In genomic region chr2:72089537-72089936, GRCh38 we compare ENCODE assay signal across 24 cellular contexts. TPM values are rescaled to one million over a fixed set of nuclear protein-coding genes. Genes with fewer than 3 reads are reported as not detected.
A peak's percentile ranks its signal among the peaks of the same experiment; 100 is the strongest.
DNase-seq lines count a peak whose midpoint lies in the region; ATAC-seq, FAIRE-seq and TF ChIP-seq lines count a peak whose summit lies in the region.
"Had no signal": no experiment of that assay in that cellular context is flagged by ENCODE, and none has a peak within 500 bp of the region (broad histone marks: within the 10 kb centered on the region; RNA-seq: fewer than 3 reads in every experiment).

No MANE protein-coding gene starts in this region.

- H3K4me1 ChIP-seq in GM23338 (ENCODE audit: insufficient read depth) (no peaks in the 10 kb centered on the region), K562 (replicated peaks in 1 of 2; ENCODE audit: control insufficient read depth in 2 of 2, insufficient read depth in 2 of 2, low read length in 2 of 2) (no peaks in the 10 kb centered on the region; a peak in 3 of 5 replicates), mesenchymal stem cell (ENCODE audit: control insufficient read depth, insufficient read depth, low read depth, low read length) (peaks cover 5% of the 10 kb centered on the region)
- H3K4me1 ChIP-seq: BE2C had no signal

- H3K79me1 ChIP-seq in mesenchymal stem cell (replicated peaks; ENCODE audit: low read length, poor library complexity, severe bottlenecking): no peaks in the 10 kb centered on the region

- ATAC-seq in GM23338: no peak
- no peak for ATAC-seq in K562

- no peak overlapping the region for H3K4ac ChIP-seq in mesenchymal stem cell (ENCODE audit: low read depth in 1 of 2, low read length in 2 of 2)

- H3K9ac ChIP-seq in K562 (ENCODE audit: insufficient read depth in 1 of 2, low read depth in 2 of 2, low read length in 2 of 2) (no peak overlapping the region), mesenchymal stem cell (ENCODE audit: low read length) (no peak overlapping the region)
- H3K9ac ChIP-seq: GM23248 had no signal

- CTCF ChIA-PET in K562 (lab: Yijun Ruan, JAX; ENCODE audit: low intra/inter-chr PET ratio): interaction anchor here (0.6 kb wide), 1 partner anchor 721 kb away, joined by 3 read pairs; no protein-coding TSS in a partner anchor

- TF ChIP-seq POLR2A in K562 (conservative IDR thresholded peaks at IDR 0.05): no peak

- DNase-seq in DMS114 treated with DMSO at 0.1 percent for 48 hours (lab: John Stamatoyannopoulos, UW; ENCODE audit: unreplicated experiment) (peak; percentile 39), GM23338 (ENCODE audit: low spot score) (no peak), K562 (ENCODE audit: extremely low read depth in 1 of 4, low spot score in 3 of 4) (no peak), posterior vena cava (ENCODE audit: low spot score) (peak; percentile 15), NCI-H524 treated with DMSO at 0.1 percent for 48 hours (lab: John Stamatoyannopoulos, UW) (no peak), DMS53 (lab: John Stamatoyannopoulos, UW) (no peak), NCI-H1048 (lab: John Stamatoyannopoulos, UW) (no peak), mesenchymal stem cell (no peak)
- DNase-seq: ACHN; BE2C; C1 segment of cervical spinal cord; CD4-positive, CD25-positive, alpha-beta regulatory T cell; CD8-positive, alpha-beta memory T cell; COR-L47; DMS 273 treated with DMSO at 0.1 percent for 48 hours; DMS79; GDM1; GM23248; HCEC 1CT had no signal

- H3K36me3 ChIP-seq in GM23338 (ENCODE audit: insufficient read depth) (no peaks in the 10 kb centered on the region; the same call in 1 of the 2 replicates), K562 (ENCODE audit: control insufficient read depth, insufficient read depth, low read length) (no peaks in the 10 kb centered on the region), mesenchymal stem cell (ENCODE audit: control insufficient read depth in 1 of 2, insufficient read depth in 2 of 2, low read depth in 1 of 2, low read length in 2 of 2) (no peaks in the 10 kb centered on the region)
- H3K36me3 ChIP-seq: BE2C had no signal

- BruUV-seq in K562 (replicated peaks; lab: Mats Ljungman, UMichigan): no TSS peak

- no peak overlapping the region for H2AK5ac ChIP-seq in mesenchymal stem cell (ENCODE audit: low read length, severe bottlenecking)

- intact Hi-C loops in K562 (cut with micrococcal nuclease) (no loop called here), posterior vena cava (cut with DNase I) (no loop called here)

- no peak overlapping the region for H4K8ac ChIP-seq in mesenchymal stem cell (ENCODE audit: low read length)

- FAIRE-seq in K562 (lab: Jason Lieb, UNC): no peak
- FAIRE-seq: A204.1, GM12892, GM18507, H54 had no signal

- H3K14ac ChIP-seq in mesenchymal stem cell (ENCODE audit: low read length in 2 of 2): no peak overlapping the region

- no peaks in the 10 kb centered on the region for H3K27me3 ChIP-seq in GM23338 (ENCODE audit: insufficient read depth)
- H3K27me3 ChIP-seq in K562 (ENCODE audit: control insufficient read depth in 2 of 2, insufficient read depth in 2 of 2, low read length in 2 of 2): peaks cover 0 to 17% of the 10 kb centered on the region in 2 experiments; a peak in 4 of 5 replicates
- peaks cover 4 to 28% of the 10 kb centered on the region in 2 experiments for H3K27me3 ChIP-seq in mesenchymal stem cell (ENCODE audit: control insufficient read depth in 1 of 2, insufficient read depth in 1 of 2, low read length in 2 of 2)
- H3K27me3 ChIP-seq: BE2C had no signal

- no peak overlapping the region for H2BK5ac ChIP-seq in mesenchymal stem cell (ENCODE audit: low read depth, low read length, poor library complexity, severe bottlenecking)

- 0 out of 2 replicates have a peak overlapping the region, but pooled peaks have one; percentile 7 for H2AFZ ChIP-seq in GM23338
- peak overlapping the region; percentile 58; the same call in 1 of the 2 replicates for H2AFZ ChIP-seq in K562 (ENCODE audit: low read depth, low read length)
- no peak overlapping the region for H2AFZ ChIP-seq in mesenchymal stem cell (ENCODE audit: low read depth, low read length)
- H2AFZ ChIP-seq: GM23248 had no signal

- H3K4me3 Mint-ChIP-seq in GM23338: no peak overlapping the region
- H3K4me3 Mint-ChIP-seq: CD4-positive, CD25-positive, alpha-beta regulatory T cell; CD8-positive, alpha-beta memory T cell had no signal

- no peak overlapping the region for H3K18ac ChIP-seq in mesenchymal stem cell (ENCODE audit: low read depth in 1 of 2, low read length in 2 of 2)

- no peaks in the 10 kb centered on the region for H3F3A ChIP-seq in GM23338 (replicated peaks; ENCODE audit: low read depth)

- no peak overlapping the region for H3K27ac Mint-ChIP-seq in GM23338
- H3K27ac Mint-ChIP-seq: CD4-positive, CD25-positive, alpha-beta regulatory T cell; CD8-positive, alpha-beta memory T cell had no signal

- POLR2A ChIA-PET in K562 (lab: Yijun Ruan, JAX): no interaction called here

- peaks cover 7% of the 10 kb centered on the region for H3K4me1 Mint-ChIP-seq in GM23338
- H3K4me1 Mint-ChIP-seq: CD4-positive, CD25-positive, alpha-beta regulatory T cell; CD8-positive, alpha-beta memory T cell had no signal

- peaks cover 7% of the 10 kb centered on the region; the same call in 1 of the 3 replicates for H3K9me3 Mint-ChIP-seq in GM23338

- H3K9me2 ChIP-seq in GM23338 (ENCODE audit: insufficient read depth): 0 out of 2 replicates have a peak, but pooled peaks cover 2% of the 10 kb centered on the region

- no peak overlapping the region for H3K4me2 ChIP-seq in GM23338
- H3K4me2 ChIP-seq in K562 (ENCODE audit: insufficient read depth, low read length): peak overlapping the region; percentile 24; the same call in 1 of the 2 replicates
- H3K4me2 ChIP-seq in mesenchymal stem cell (ENCODE audit: low read length, poor library complexity, severe bottlenecking): no peak overlapping the region

- no peaks in the 10 kb centered on the region; the same call in 2 of the 3 replicates for H3K36me3 Mint-ChIP-seq in GM23338 (ENCODE audit: low read depth)
- H3K36me3 Mint-ChIP-seq: CD4-positive, CD25-positive, alpha-beta regulatory T cell; CD8-positive, alpha-beta memory T cell had no signal

- TF ChIP-seq CTCF in GM23338 (conservative IDR thresholded peaks at IDR 0.05; ENCODE audit: low read depth in 2 of 2) (no peak), K562 (IDR thresholded peaks at IDR 0.05 in 2 of 3, conservative IDR thresholded peaks at IDR 0.05 in 1 of 3; ENCODE audit: insufficient read depth in 2 of 3, low read depth in 1 of 3, low read length in 3 of 3) (no peak)

- H2BK12ac ChIP-seq in mesenchymal stem cell (ENCODE audit: low read length in 2 of 2): no peak overlapping the region

- H3K9me3 ChIP-seq in K562 (replicated peaks; ENCODE audit: control insufficient read depth, insufficient read depth, low read depth, low read length) (no peaks in the 10 kb centered on the region), mesenchymal stem cell (ENCODE audit: control insufficient read depth, low read length) (peaks cover 4% of the 10 kb centered on the region)
- H3K9me3 ChIP-seq: BE2C had no signal

- peaks cover 5% of the 10 kb centered on the region for H3K27me3 Mint-ChIP-seq in GM23338 (ENCODE audit: insufficient read depth, low read depth, poor library complexity)
- H3K27me3 Mint-ChIP-seq: CD4-positive, CD25-positive, alpha-beta regulatory T cell; CD8-positive, alpha-beta memory T cell had no signal

- TF ChIP-seq EP300 in K562 (IDR thresholded peaks at IDR 0.05; ENCODE audit: low read length): no peak

- H4K91ac ChIP-seq in mesenchymal stem cell (ENCODE audit: low read length): no peak overlapping the region

- in situ Hi-C loops in K562 (cut with MboI): no loop called here

- H3K4me3 ChIP-seq in GM23338: no peak overlapping the region
- H3K4me3 ChIP-seq in K562: no peak overlapping the region
- no peak overlapping the region for H3K4me3 ChIP-seq in mesenchymal stem cell (ENCODE audit: insufficient read depth in 1 of 2, low read depth in 1 of 2, low read length in 2 of 2)
- H3K4me3 ChIP-seq: GM23248 had no signal

- H4K20me1 ChIP-seq in GM23338 (replicated peaks; ENCODE audit: insufficient read depth) (no peaks in the 10 kb centered on the region), K562 (replicated peaks; ENCODE audit: control insufficient read depth, insufficient read depth, low read length) (no peaks in the 10 kb centered on the region)

- no peak overlapping the region for H3K23ac ChIP-seq in mesenchymal stem cell (ENCODE audit: low read length in 2 of 2)

- H3K9me1 ChIP-seq in K562 (ENCODE audit: control insufficient read depth, insufficient read depth, low read length): no peaks in the 10 kb centered on the region

- TF ChIP-seq RAD21 in K562 (CRISPR knock-in tag; conservative IDR thresholded peaks at IDR 0.05 in 1 of 2, IDR thresholded peaks at IDR 0.05 in 1 of 2): no peak

- H2BK15ac ChIP-seq in mesenchymal stem cell (ENCODE audit: low read depth, poor library complexity, severe bottlenecking): no peak overlapping the region

- H3K27ac ChIP-seq in GM23338 (ENCODE audit: low read depth) (no peak overlapping the region), K562 (ENCODE audit: extremely low read depth, low read depth, low read length) (no peak overlapping the region), mesenchymal stem cell (ENCODE audit: low read length, poor library complexity, severe bottlenecking) (no peak overlapping the region)
- H3K27ac ChIP-seq: GM23248, HL-60 had no signal

- no peaks in the 10 kb centered on the region for H3K79me2 ChIP-seq in GM23338 (replicated peaks; ENCODE audit: insufficient read depth)
- no peaks in the 10 kb centered on the region for H3K79me2 ChIP-seq in K562 (ENCODE audit: control insufficient read depth, insufficient read depth, low read length)

- 15% methylated on average over 12 of the region's 13 CpGs for WGBS in K562 (ENCODE audit: insufficient coverage, low coverage, missing lambda C conversion rate)
- 93% methylated on average over 13 of the region's 13 CpGs for WGBS in mesenchymal stem cell

- no peak overlapping the region for H2BK120ac ChIP-seq in mesenchymal stem cell (ENCODE audit: low read depth, low read length)

RNA-seq across cellular contexts. Expression of gene CYP26B1, which starts 58.1 kb away (rescaled TPM):
- 0.16 and 0.31 TPM in 2 replicates for total RNA-seq in GM23338 (2014; rRNA removed; shearing (Covaris generic))
- polyA plus RNA-seq in GM23338 (2016; fragmentation: Nextera tagmentation; extraction: Ambion mirVana) (0.05 and 0.07 TPM in 2 replicates), K562 (2011; rRNA removed) (0.01 TPM in 1 of 2 replicates, not detected in the other), K562 (2014; fragmentation: Illumina TruSeq; extraction: Trizol) (0.04 and 0.30 TPM in 2 replicates), K562 (2014; fragmentation: Nextera tagmentation; extraction: Ambion mirVana) (not detected), K562 (2014; rRNA removed) (not detected in 2 replicates)
- 0.09 TPM in 1 of 2 replicates, not detected in the other for total RNA-seq in K562 (2011; cell fraction: chromatin; rRNA removed; ENCODE audit: low replicate concordance)
- not detected in 2 replicates for total RNA-seq in K562 (2011; cell fraction: nucleolus; rRNA removed)
- not detected in 2 replicates for total RNA-seq in K562 (2011; cell fraction: nucleoplasm; rRNA removed)
- total RNA-seq in K562 (2014; rRNA removed) (not detected in 2 replicates), K562 (2014; rRNA removed; fragmentation: Illumina TruSeq; extraction: Trizol) (not detected in 2 replicates), K562 (2015; rRNA removed; fragmentation: Illumina TruSeq; extraction: Trizol) (not detected in 2 replicates), K562 (2021) (0.13 and 0.36 TPM in 2 replicates), posterior vena cava (1 to 10 TPM; 5.0 to 5.1 TPM)
- polyA plus RNA-seq in K562 (2011; cell fraction: cytosol; rRNA removed): 0.07 TPM in 1 of 2 replicates, not detected in the other
- polyA plus RNA-seq in K562 (2011; cell fraction: nucleus; rRNA removed): 0.07 TPM in 1 of 2 replicates, not detected in the other
- 0.05 TPM in 1 of 2 replicates, not detected in the other for polyA plus RNA-seq in K562 (2012)
- 0.04 TPM in 1 of 2 replicates, not detected in the other for polyA minus RNA-seq in K562 (2011; rRNA and poly(A)+ RNA removed)
- polyA minus RNA-seq in K562 (2011; cell fraction: cytosol; rRNA and poly(A)+ RNA removed): not detected in 2 replicates
- not detected in 2 replicates for polyA minus RNA-seq in K562 (2011; cell fraction: nucleus; rRNA and poly(A)+ RNA removed)
- polyA plus RNA-seq in mesenchymal stem cell (2013, experiment 1 of 2): 0.08 TPM
- 0.10 TPM for polyA plus RNA-seq in mesenchymal stem cell (2013, experiment 2 of 2)
- total RNA-seq: CD4-positive, CD25-positive, alpha-beta regulatory T cell; CD8-positive, alpha-beta memory T cell had no signal
- polyA plus RNA-seq: CD4-positive, CD25-positive, alpha-beta regulatory T cell; CD8-positive, alpha-beta memory T cell had no signal

Comparison
In these comparisons a context has a peak if more than half of its experiments do, and no peak if none do; other contexts are left out.
1. DNase-seq: peak in DMS114 treated with DMSO at 0.1 percent for 48 hours (single experiment) and posterior vena cava (single experiment); none in GM23338 (single experiment), K562 (0 of 4), NCI-H524 treated with DMSO at 0.1 percent for 48 hours (single experiment), DMS53 (single experiment), NCI-H1048 (single experiment) and mesenchymal stem cell (single experiment).